19 cellular contexts compared by ENCODE assay signal in genomic region chr5:39598641-39599248, GRCh38.
"Had no signal": no experiment of that assay in that cellular context is flagged by ENCODE, and none has a peak within 500 bp of the region (broad histone marks: within the 10 kb centered on the region; RNA-seq: fewer than 3 reads in every experiment).

No MANE protein-coding gene starts in this region.

- H3K4me3 ChIP-seq: coronary artery, esophagus squamous epithelium, lower lobe of right lung, suprapubic skin, transverse colon had no signal

- H3K27me3 ChIP-seq: brain microvascular endothelial cell, suprapubic skin had no signal

- H3K36me3 ChIP-seq: brain microvascular endothelial cell, esophagus squamous epithelium, lower lobe of right lung, suprapubic skin, transverse colon had no signal

- H3K9me3 ChIP-seq: esophagus squamous epithelium, lower lobe of right lung, suprapubic skin, transverse colon had no signal

- ATAC-seq: stimulated activated naive CD8-positive, alpha-beta T cell treated with anti-CD3 and anti-CD28 coated beads, Interleukin-15, amount 100 ng/mL, for 72 hours had no signal

- DNase-seq: activated B cell treated with CpG ODN at 0.5 μM for 24 hours; activated CD4-positive, alpha-beta memory T cell treated with anti-CD3 and anti-CD28 coated beads, Interleukin-2, amount 10 ng/mL, durations not matched to agents 7 days and 5 days; activated CD4-positive, alpha-beta T cell treated with anti-CD3 and anti-CD28 coated beads for 48 hours; activated naive CD4-positive, alpha-beta T cell treated with anti-CD3 and anti-CD28 coated beads for 36 hours; activated T-cell treated with anti-CD3 and anti-CD28 coated beads, Interleukin-2, amount 50 U/mL, for 24 hours; aorta; brain microvascular endothelial cell; effector CD8-positive, alpha-beta T cell; esophagus squamous epithelium; left colon; lower lobe of right lung; occipital lobe; stimulated activated CD4-positive, alpha-beta T cell treated with anti-CD3 and anti-CD28 coated beads, Interleukin-2, amount 100 ng/mL, for 48 hours; stimulated activated naive CD8-positive, alpha-beta T cell treated with anti-CD3 and anti-CD28 coated beads, Interleukin-15, amount 100 ng/mL, for 72 hours; SW 1271; T-helper 2 cell; transverse colon had no signal

- H3K27ac ChIP-seq: brain microvascular endothelial cell, coronary artery, esophagus squamous epithelium, lower lobe of right lung, suprapubic skin, transverse colon had no signal
